ENCODE assay signal across 15 cellular contexts in genomic region chr14:67602071-67602470, GRCh38. TPM values are rescaled to one million over a fixed set of nuclear protein-coding genes. Genes with fewer than 3 reads are reported as not detected.
A peak's percentile ranks its signal among the peaks of the same experiment; 100 is the strongest.
DNase-seq lines count a peak whose midpoint lies in the region; ATAC-seq, FAIRE-seq and TF ChIP-seq lines count a peak whose summit lies in the region.
"Had no signal": no experiment of that assay in that cellular context is flagged by ENCODE, and none has a peak within 500 bp of the region (broad histone marks: within the 10 kb centered on the region; RNA-seq: fewer than 3 reads in every experiment).

No MANE protein-coding gene starts in this region.

- H3K4me3 ChIP-seq in CD4-positive, CD25-positive, alpha-beta regulatory T cell (ENCODE audit: low read depth, low read length) = no peak overlapping the region
- H3K4me3 ChIP-seq: K562, SK-N-MC had no signal

- no peak for ATAC-seq in CD4-positive, CD25-positive, alpha-beta regulatory T cell (ENCODE audit: low read depth in 2 of 2)
- ATAC-seq in GM21619 (IDR thresholded peaks at IDR 0.05; ENCODE audit: unreplicated experiment) = no peak
- ATAC-seq: K562, Right ventricle myocardium inferior had no signal

- H3K27me3 ChIP-seq in CD4-positive, CD25-positive, alpha-beta regulatory T cell (ENCODE audit: control insufficient read depth, insufficient read depth, low read length) = no peaks in the 10 kb centered on the region

- H3K36me3 Mint-ChIP-seq in CD4-positive, CD25-positive, alpha-beta regulatory T cell = no peaks in the 10 kb centered on the region
- H3K36me3 Mint-ChIP-seq in activated T-helper 1 cell treated with anti-CD3 and anti-CD28 coated beads, Interleukin-12 subunit alpha, Interleukin-12 subunit beta, Interleukin-2, Interleukin-4 antibody, amounts not matched to agents 30 ng/mL and 10 ng/mL and 1 ng/mL, durations not matched to agents 14 hours and 24 hours and 36 hours (ENCODE audit: low read depth) = peaks cover 11% of the 10 kb centered on the region
- H3K36me3 Mint-ChIP-seq in nephron (ENCODE audit: low read depth) (no peaks in the 10 kb centered on the region), osteocyte (ENCODE audit: unreplicated experiment) (no peaks in the 10 kb centered on the region)

- intact Hi-C loops in activated T-helper 1 cell treated with anti-CD3 and anti-CD28 coated beads, Interleukin-12 subunit alpha, Interleukin-12 subunit beta, Interleukin-2, Interleukin-4 antibody, amounts not matched to agents 30 ng/mL and 10 ng/mL and 1 ng/mL, durations not matched to agents 14 hours and 24 hours and 36 hours (cut with micrococcal nuclease) = no loop called here

- DNase-seq in CD4-positive, CD25-positive, alpha-beta regulatory T cell = no peak
- DNase-seq in GM12891 (ENCODE audit: insufficient read length, low spot score) (no peak), osteocyte (ENCODE audit: extremely low spot score, unreplicated experiment) (no peak), AG08395 (ENCODE audit: low spot score) (no peak), D721Med (ENCODE audit: insufficient read length, low spot score) (no peak)
- no peak for DNase-seq in activated T-helper 1 cell treated with anti-CD3 and anti-CD28 coated beads, Interleukin-12 subunit alpha, Interleukin-12 subunit beta, Interleukin-2, Interleukin-4 antibody, amounts not matched to agents 30 ng/mL and 10 ng/mL and 1 ng/mL, durations not matched to agents 14 hours and 24 hours and 36 hours (ENCODE audit: low spot score)
- DNase-seq: DMS153, GOT3, NCI-H1092, NCI-H1694 had no signal

- TF ChIP-seq CTCF in nephron (IDR thresholded peaks at IDR 0.05; ENCODE audit: unreplicated experiment in 3 of 3) (no peak), osteocyte (IDR thresholded peaks at IDR 0.05) (no peak), D721Med (IDR thresholded peaks at IDR 0.05; ENCODE audit: insufficient read depth, missing control alignments) (no peak)

- H3K9me3 Mint-ChIP-seq in CD4-positive, CD25-positive, alpha-beta regulatory T cell = no peaks in the 10 kb centered on the region
- peaks cover 5% of the 10 kb centered on the region for H3K9me3 Mint-ChIP-seq in activated T-helper 1 cell treated with anti-CD3 and anti-CD28 coated beads, Interleukin-12 subunit alpha, Interleukin-12 subunit beta, Interleukin-2, Interleukin-4 antibody, amounts not matched to agents 30 ng/mL and 10 ng/mL and 1 ng/mL, durations not matched to agents 14 hours and 24 hours and 36 hours
- H3K9me3 Mint-ChIP-seq in nephron = no peaks in the 10 kb centered on the region
- no peaks in the 10 kb centered on the region for H3K9me3 Mint-ChIP-seq in osteocyte (ENCODE audit: unreplicated experiment)

- H3K4me1 ChIP-seq in CD4-positive, CD25-positive, alpha-beta regulatory T cell (ENCODE audit: control insufficient read depth, insufficient read depth, low read length, poor library complexity, severe bottlenecking) = peaks cover 18% of the 10 kb centered on the region

- no peak for TF ChIP-seq POLR2A in GM12891 (IDR thresholded peaks at IDR 0.05; ENCODE audit: low read depth, low read length)

- FAIRE-seq in GM12891 (lab: Jason Lieb, UNC) (no peak), D721Med (lab: Jason Lieb, UNC) (no peak)
- FAIRE-seq: K562 had no signal

- H3K4me3 Mint-ChIP-seq in CD4-positive, CD25-positive, alpha-beta regulatory T cell = peak overlapping the region in 3 of 4 donors; percentile 19 to 95 (median 82)
- peak overlapping the region; percentile 2 for H3K4me3 Mint-ChIP-seq in activated T-helper 1 cell treated with anti-CD3 and anti-CD28 coated beads, Interleukin-12 subunit alpha, Interleukin-12 subunit beta, Interleukin-2, Interleukin-4 antibody, amounts not matched to agents 30 ng/mL and 10 ng/mL and 1 ng/mL, durations not matched to agents 14 hours and 24 hours and 36 hours
- H3K4me3 Mint-ChIP-seq in nephron = peak overlapping the region; percentile 55 to 73 (median 60)
- H3K4me3 Mint-ChIP-seq in osteocyte (ENCODE audit: unreplicated experiment) = no peak overlapping the region

- peaks cover 17 to 36% (median 27%) of the 10 kb centered on the region in 4 donors for H3K4me1 Mint-ChIP-seq in CD4-positive, CD25-positive, alpha-beta regulatory T cell
- peaks cover 34% of the 10 kb centered on the region for H3K4me1 Mint-ChIP-seq in activated T-helper 1 cell treated with anti-CD3 and anti-CD28 coated beads, Interleukin-12 subunit alpha, Interleukin-12 subunit beta, Interleukin-2, Interleukin-4 antibody, amounts not matched to agents 30 ng/mL and 10 ng/mL and 1 ng/mL, durations not matched to agents 14 hours and 24 hours and 36 hours (ENCODE audit: low read depth)
- H3K4me1 Mint-ChIP-seq in nephron (peaks cover 8% of the 10 kb centered on the region), osteocyte (ENCODE audit: unreplicated experiment) (peaks cover 13% of the 10 kb centered on the region)

- H3K27ac ChIP-seq in CD4-positive, CD25-positive, alpha-beta regulatory T cell (ENCODE audit: insufficient read depth, low read length, poor library complexity, severe bottlenecking) = no peak overlapping the region
- H3K27ac ChIP-seq: SK-N-MC had no signal

- peak overlapping the region in 2 of 3 donors; percentile 31 to 93 for H3K27ac Mint-ChIP-seq in CD4-positive, CD25-positive, alpha-beta regulatory T cell
- no peak overlapping the region for H3K27ac Mint-ChIP-seq in activated T-helper 1 cell treated with anti-CD3 and anti-CD28 coated beads, Interleukin-12 subunit alpha, Interleukin-12 subunit beta, Interleukin-2, Interleukin-4 antibody, amounts not matched to agents 30 ng/mL and 10 ng/mL and 1 ng/mL, durations not matched to agents 14 hours and 24 hours and 36 hours
- H3K27ac Mint-ChIP-seq in nephron (no peak overlapping the region), osteocyte (ENCODE audit: unreplicated experiment) (no peak overlapping the region)

- no peaks in the 10 kb centered on the region for H3K36me3 ChIP-seq in CD4-positive, CD25-positive, alpha-beta regulatory T cell (ENCODE audit: control insufficient read depth, insufficient read depth, low read length)

- peaks cover 11% of the 10 kb centered on the region for H3K27me3 Mint-ChIP-seq in CD4-positive, CD25-positive, alpha-beta regulatory T cell
- peaks cover 26% of the 10 kb centered on the region for H3K27me3 Mint-ChIP-seq in activated T-helper 1 cell treated with anti-CD3 and anti-CD28 coated beads, Interleukin-12 subunit alpha, Interleukin-12 subunit beta, Interleukin-2, Interleukin-4 antibody, amounts not matched to agents 30 ng/mL and 10 ng/mL and 1 ng/mL, durations not matched to agents 14 hours and 24 hours and 36 hours (ENCODE audit: insufficient read depth)
- H3K27me3 Mint-ChIP-seq in nephron (ENCODE audit: low read depth) = no peaks in the 10 kb centered on the region
- H3K27me3 Mint-ChIP-seq in osteocyte (ENCODE audit: unreplicated experiment) = peaks cover 17% of the 10 kb centered on the region

- no peaks in the 10 kb centered on the region for H3K9me3 ChIP-seq in CD4-positive, CD25-positive, alpha-beta regulatory T cell (ENCODE audit: control insufficient read depth in 2 of 2, low read length in 2 of 2)

TF ChIP-seq in GM12891, 5 proteins besides CTCF, POLR2A, EP300 and RAD21:
- TF ChIP-seq SPI1 (IDR thresholded peaks at IDR 0.05; ENCODE audit: low read depth, low read length) (peak; percentile 25; the same call in 1 of the 2 replicates), PAX5 (IDR thresholded peaks at IDR 0.05; ENCODE audit: insufficient read depth, low read length, severe bottlenecking) (no peak), TAF1 (IDR thresholded peaks at IDR 0.05; ENCODE audit: low read depth, low read length) (no peak)
TF ChIP-seq in GM12891: peak in this region for 1.

RNA-seq across cellular contexts. Expression of gene PIGH, which starts 2.0 kb away (rescaled TPM):
- total RNA-seq in CD4-positive, CD25-positive, alpha-beta regulatory T cell = 35.6 TPM
- polyA plus RNA-seq in CD4-positive, CD25-positive, alpha-beta regulatory T cell = 10 to 100 TPM; 34.8 to 46.2 (median 38.4) TPM
- 16.2 TPM for polyA plus RNA-seq in GM12891 (2012; ENCODE audit: low read depth, missing spikeins)
- 22.7 and 26.0 TPM in 2 replicates for total RNA-seq in activated T-helper 1 cell treated with anti-CD3 and anti-CD28 coated beads, Interleukin-12 subunit alpha, Interleukin-12 subunit beta, Interleukin-2, Interleukin-4 antibody, amounts not matched to agents 30 ng/mL and 10 ng/mL and 1 ng/mL, durations not matched to agents 14 hours and 24 hours and 36 hours
- 18.3 and 20.6 TPM in 2 replicates for total RNA-seq in osteocyte

RNA-seq across cellular contexts. Expression of gene ARG2, which starts 17.6 kb away (rescaled TPM):
- total RNA-seq in CD4-positive, CD25-positive, alpha-beta regulatory T cell = 4.3 TPM
- 1 to 10 TPM in 2 of 4 donors, under 1 TPM in 2; 0.96 to 1.9 (median 1.0) TPM for polyA plus RNA-seq in CD4-positive, CD25-positive, alpha-beta regulatory T cell
- polyA plus RNA-seq in GM12891 (2012; ENCODE audit: low read depth, missing spikeins) = 1.5 TPM
- 5.2 and 7.1 TPM in 2 replicates for total RNA-seq in activated T-helper 1 cell treated with anti-CD3 and anti-CD28 coated beads, Interleukin-12 subunit alpha, Interleukin-12 subunit beta, Interleukin-2, Interleukin-4 antibody, amounts not matched to agents 30 ng/mL and 10 ng/mL and 1 ng/mL, durations not matched to agents 14 hours and 24 hours and 36 hours
- 3.2 and 4.2 TPM in 2 replicates for total RNA-seq in osteocyte

Comparison
In these comparisons a context has a peak if more than half of its experiments do, and no peak if none do; other contexts are left out.
1. H3K27ac Mint-ChIP-seq: peak in CD4-positive, CD25-positive, alpha-beta regulatory T cell (2 of 3); none in activated T-helper 1 cell treated with anti-CD3 and anti-CD28 coated beads, Interleukin-12 subunit alpha, Interleukin-12 subunit beta, Interleukin-2, Interleukin-4 antibody, amounts not matched to agents 30 ng/mL and 10 ng/mL and 1 ng/mL, durations not matched to agents 14 hours and 24 hours and 36 hours (single experiment), nephron (0 of 3) and osteocyte (single experiment).